ENCODE assay signal across 9 cellular contexts in the genomic region with DNA sequence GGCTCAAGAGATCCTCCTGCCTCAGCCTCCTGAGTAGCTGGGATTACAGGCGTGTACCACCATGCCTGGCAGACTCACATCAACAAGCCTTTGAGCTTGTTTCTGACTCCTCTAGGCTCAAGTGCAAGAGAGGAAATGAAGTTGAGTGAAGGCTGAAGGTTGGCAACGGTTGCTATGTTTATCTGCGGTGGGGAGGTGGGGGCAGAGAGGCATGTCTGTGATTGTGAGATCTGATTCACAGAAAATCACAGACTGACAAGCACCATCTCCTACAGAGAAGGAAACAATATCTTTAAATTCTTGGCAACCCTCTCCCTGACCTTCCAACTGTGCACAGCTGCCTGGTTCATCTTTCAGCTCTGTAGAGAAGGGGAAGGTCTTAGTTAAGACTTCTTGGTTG. TPM values are rescaled to one million over a fixed set of nuclear protein-coding genes. Genes with fewer than 3 reads are reported as not detected.
DNase-seq lines count a peak whose midpoint lies in the region; ATAC-seq and TF ChIP-seq lines count a peak whose summit lies in the region.
"Had no signal": no experiment of that assay in that cellular context is flagged by ENCODE, and none has a peak within 500 bp of the region (broad histone marks: within the 10 kb centered on the region; RNA-seq: fewer than 3 reads in every experiment).

No MANE protein-coding gene starts in this region.

- H3K23ac ChIP-seq in neuronal stem cell (ENCODE audit: low read depth, low read length, poor library complexity) = no peak overlapping the region

- ATAC-seq in HG03558 (IDR thresholded peaks at IDR 0.05; ENCODE audit: extremely low read depth, unreplicated experiment) (peak; percentile 42), activated B cell treated with CpG ODN at 0.5 μM for 24 hours (ENCODE audit: low read depth) (peak; percentile 79)

- H3K4ac ChIP-seq in neuronal stem cell (ENCODE audit: low read length) = no peak overlapping the region

- peak; percentile 71 for DNase-seq in mammary epithelial cell
- no peak for DNase-seq in breast epithelium (ENCODE audit: low spot score in 2 of 2)
- peak; percentile 64 for DNase-seq in activated B cell treated with CpG ODN at 0.5 μM for 24 hours
- peak; percentile 95 for DNase-seq in choroid plexus epithelial cell (ENCODE audit: low read depth)
- DNase-seq in stimulated activated CD4-positive, alpha-beta T cell treated with anti-CD3 and anti-CD28 coated beads, Interleukin-2, amount 100 ng/mL, for 48 hours = peak; percentile 51 to 52
- no peak for DNase-seq in HK-2 (ENCODE audit: unreplicated experiment)
- no peak for DNase-seq in neuronal stem cell (ENCODE audit: low spot score)

- no peaks in the 10 kb centered on the region for H3K36me3 Mint-ChIP-seq in activated B cell treated with CpG ODN at 0.5 μM for 24 hours (ENCODE audit: low read depth)

- no peaks in the 10 kb centered on the region for H3K9me3 Mint-ChIP-seq in activated B cell treated with CpG ODN at 0.5 μM for 24 hours

- H4K8ac ChIP-seq in neuronal stem cell (ENCODE audit: low read depth, low read length) = no peak overlapping the region

- H3K27ac ChIP-seq in mammary epithelial cell (ENCODE audit: insufficient read depth, low read depth, low read length) = no peak overlapping the region
- no peak overlapping the region for H3K27ac ChIP-seq in breast epithelium
- no peak overlapping the region for H3K27ac ChIP-seq in neuronal stem cell (replicated peaks; ENCODE audit: low read length)
- H3K27ac ChIP-seq: C4-2B had no signal

- H3K4me1 Mint-ChIP-seq in activated B cell treated with CpG ODN at 0.5 μM for 24 hours = peaks cover 50% of the 10 kb centered on the region

- dilution Hi-C loops in mammary epithelial cell (cut with HindIII; ENCODE audit: low sequenced_read_pairs) = no loop called here

- H3K9ac ChIP-seq in mammary epithelial cell (ENCODE audit: insufficient read depth, low read length) = no peak overlapping the region
- H3K9ac ChIP-seq in neuronal stem cell (ENCODE audit: low read depth, low read length, poor library complexity) = no peak overlapping the region

- WGBS in mammary epithelial cell (ENCODE audit: low coverage, missing lambda C conversion rate) = 83% methylated on average over 1 of the region's 3 CpGs
- WGBS in neuronal stem cell (ENCODE audit: extremely low coverage in 2 of 2, insufficient read length in 2 of 2, insufficient replicate concordance in 1 of 2), 2 donors = no CpG with 5 or more reads among the region's 3 CpGs

- H3K27ac Mint-ChIP-seq in activated B cell treated with CpG ODN at 0.5 μM for 24 hours = peak overlapping the region; percentile 99

- no peak for TF ChIP-seq CTCF in mammary epithelial cell (conservative IDR thresholded peaks at IDR 0.05 in 1 of 2, IDR thresholded peaks at IDR 0.05 in 1 of 2; ENCODE audit: extremely low read depth in 1 of 2, insufficient read depth in 1 of 2, low read depth in 1 of 2, low read length in 2 of 2)
- no peak for TF ChIP-seq CTCF in breast epithelium (IDR thresholded peaks at IDR 0.05)
- no peak for TF ChIP-seq CTCF in activated B cell treated with CpG ODN at 0.5 μM for 24 hours (IDR thresholded peaks at IDR 0.05)
- TF ChIP-seq CTCF in choroid plexus epithelial cell (conservative IDR thresholded peaks at IDR 0.05; ENCODE audit: low read depth, low read length) = no peak

- no peak overlapping the region for H2BK5ac ChIP-seq in neuronal stem cell (ENCODE audit: low read length)

- no peak overlapping the region for H4K91ac ChIP-seq in neuronal stem cell (ENCODE audit: low read depth, low read length, poor library complexity)

- H3K79me2 ChIP-seq in mammary epithelial cell (ENCODE audit: insufficient read depth, low read length) = no peaks in the 10 kb centered on the region

- H3K4me2 ChIP-seq in mammary epithelial cell (ENCODE audit: insufficient read depth, low read depth, low read length) (no peak overlapping the region), neuronal stem cell (ENCODE audit: insufficient read depth, low read length, poor library complexity, severe bottlenecking) (no peak overlapping the region)

- no peak overlapping the region for H2AK5ac ChIP-seq in neuronal stem cell (ENCODE audit: low read depth, low read length)

- no peaks in the 10 kb centered on the region for H3K27me3 Mint-ChIP-seq in activated B cell treated with CpG ODN at 0.5 μM for 24 hours

- no peaks in the 10 kb centered on the region for H3K27me3 ChIP-seq in mammary epithelial cell (ENCODE audit: insufficient read depth, low read length)
- no peaks in the 10 kb centered on the region for H3K27me3 ChIP-seq in breast epithelium
- H3K27me3 ChIP-seq in neuronal stem cell (ENCODE audit: control insufficient read depth in 3 of 3, insufficient read depth in 3 of 3, low read depth in 1 of 3, low read length in 3 of 3) = no peaks in the 10 kb centered on the region

- no peak overlapping the region for H2AFZ ChIP-seq in mammary epithelial cell (ENCODE audit: low read depth, low read length)
- H2AFZ ChIP-seq in neuronal stem cell (ENCODE audit: low read length) = no peak overlapping the region

- no TSS peak for BruUV-seq in mammary epithelial cell (replicated peaks; lab: Mats Ljungman, UMichigan)

- no peaks in the 10 kb centered on the region for H4K20me1 ChIP-seq in mammary epithelial cell (ENCODE audit: insufficient read depth, low read length)

- POLR2A ChIA-PET in activated B cell treated with CpG ODN at 0.5 μM for 24 hours (lab: Charles Lee) = interaction anchor here (0.6 to 4.4 kb wide), 20 partner anchors 8 to 916 kb away, joined by 3 to 39 read pairs (median 5); partner anchors contain the start of genes RAD52 and WNK1

- no peak overlapping the region for H2BK15ac ChIP-seq in neuronal stem cell (ENCODE audit: low read length)

- H3K79me1 ChIP-seq in neuronal stem cell (ENCODE audit: low read depth, low read length) = no peaks in the 10 kb centered on the region

- H3K4me3 ChIP-seq in mammary epithelial cell (replicated peaks in 1 of 3; ENCODE audit: insufficient read depth in 1 of 3, low read depth in 2 of 3, low read length in 3 of 3) (no peak overlapping the region), breast epithelium (no peak overlapping the region), choroid plexus epithelial cell (ENCODE audit: low read depth, low read length) (no peak overlapping the region), neuronal stem cell (ENCODE audit: low read length in 2 of 2) (no peak overlapping the region)

- H3K14ac ChIP-seq in neuronal stem cell (ENCODE audit: low read length) = no peak overlapping the region

- intact Hi-C loops in mammary epithelial cell (cut with micrococcal nuclease) = no loop called here
- intact Hi-C loops in breast epithelium (cut with DNase I; ENCODE audit: low total_unique reads) = no loop called here
- intact Hi-C loops in activated B cell treated with CpG ODN at 0.5 μM for 24 hours (cut with micrococcal nuclease) = loop anchor here (1.0 kb wide), 5 partner anchors 11 to 66 kb away; no protein-coding TSS in a partner anchor

- CTCF ChIA-PET in mammary epithelial cell (lab: Charles Lee; ENCODE audit: low non-redundant PET) = no interaction called here
- CTCF ChIA-PET in activated B cell treated with CpG ODN at 0.5 μM for 24 hours (lab: Charles Lee) = interaction anchor here (1.2 to 2.4 kb wide), 4 partner anchors 12 to 71 kb away, joined by 4 to 19 read pairs (median 6); partner anchors contain the start of gene WNK1

- no peak overlapping the region for H2BK120ac ChIP-seq in neuronal stem cell (ENCODE audit: low read depth, low read length)

- H2BK12ac ChIP-seq in neuronal stem cell (ENCODE audit: low read length) = no peak overlapping the region

- H3K4me3 Mint-ChIP-seq in activated B cell treated with CpG ODN at 0.5 μM for 24 hours = peak overlapping the region; percentile 62

- in situ Hi-C loops in mammary epithelial cell (cut with MboI; ENCODE audit: low sequenced_read_pairs in 2 of 2) = no loop called here

- H3K4me1 ChIP-seq in mammary epithelial cell (ENCODE audit: insufficient read depth, low read length) (no peaks in the 10 kb centered on the region), breast epithelium (no peaks in the 10 kb centered on the region), neuronal stem cell (ENCODE audit: control insufficient read depth in 2 of 2, insufficient read depth in 1 of 2, low read depth in 1 of 2, low read length in 2 of 2) (peaks cover 4 to 9% of the 10 kb centered on the region in 2 donors)

- no peaks in the 10 kb centered on the region for H3K9me3 ChIP-seq in mammary epithelial cell (replicated peaks; ENCODE audit: insufficient read depth, low read length)
- no peaks in the 10 kb centered on the region for H3K9me3 ChIP-seq in breast epithelium
- peaks cover 0 to 2% of the 10 kb centered on the region in 2 donors for H3K9me3 ChIP-seq in neuronal stem cell (replicated peaks in 1 of 2; ENCODE audit: control insufficient read depth in 2 of 2, insufficient read depth in 1 of 2, low read depth in 1 of 2, low read length in 2 of 2)

- H3K18ac ChIP-seq in neuronal stem cell (ENCODE audit: low read length) = no peak overlapping the region

- TF ChIP-seq POLR2A in breast epithelium (IDR thresholded peaks at IDR 0.05) = no peak

- H3K36me3 ChIP-seq in mammary epithelial cell (ENCODE audit: insufficient read depth, low read length) = no peaks in the 10 kb centered on the region
- H3K36me3 ChIP-seq in breast epithelium = no peaks in the 10 kb centered on the region
- no peaks in the 10 kb centered on the region for H3K36me3 ChIP-seq in neuronal stem cell (replicated peaks in 1 of 2; ENCODE audit: control insufficient read depth in 2 of 2, insufficient read depth in 2 of 2, low read length in 2 of 2)

RNA-seq across cellular contexts. Expression of gene NINJ2, which starts 22.1 kb away (rescaled TPM):
- total RNA-seq in mammary epithelial cell = under 1 TPM in 1 of 2 donors, not detected in 1; 0.17 TPM
- 0.12 TPM for polyA plus RNA-seq in mammary epithelial cell
- polyA minus RNA-seq in mammary epithelial cell = not detected
- total RNA-seq in breast epithelium = 10 to 100 TPM in 1 of 3 donors, 1 to 10 TPM in 2; 6.3 to 17.0 (median 6.9) TPM
- 3.0 and 3.6 TPM in 2 replicates for total RNA-seq in activated B cell treated with CpG ODN at 0.5 μM for 24 hours
- 0.52 TPM for polyA plus RNA-seq in neuronal stem cell (2013, experiment 1 of 2)
- 0.42 TPM for polyA plus RNA-seq in neuronal stem cell (2013, experiment 2 of 2)

Comparison
In these comparisons a context has a peak if more than half of its experiments do, and no peak if none do; other contexts are left out.
1. DNase-seq: peak in mammary epithelial cell (single experiment), activated B cell treated with CpG ODN at 0.5 μM for 24 hours (single experiment), choroid plexus epithelial cell (single experiment) and stimulated activated CD4-positive, alpha-beta T cell treated with anti-CD3 and anti-CD28 coated beads, Interleukin-2, amount 100 ng/mL, for 48 hours (2 of 2); none in breast epithelium (0 of 2), HK-2 (single experiment) and neuronal stem cell (single experiment).